Comparison of ENCODE assay signal across 1 cellular context in genomic region chr14:75648066-75648838, GRCh38.
TF ChIP-seq lines count a peak whose summit lies in the region.

No MANE protein-coding gene starts in this region.

TF ChIP-seq in HepG2, 621 proteins besides CTCF, POLR2A, EP300 and RAD21 (continued from another document and continues in another):
- TF ChIP-seq FOXP4 (CRISPR knock-in tag; IDR thresholded peaks at IDR 0.05) (peak; percentile 99), TARDBP (CRISPR knock-in tag; IDR thresholded peaks at IDR 0.05) (peak; percentile 97), FOXO1 (CRISPR knock-in tag; IDR thresholded peaks at IDR 0.05) (peak; percentile 99), NRL (CRISPR knock-in tag; IDR thresholded peaks at IDR 0.05; ENCODE audit: borderline replicate concordance) (0 out of 2 replicates have a peak, but pooled peaks have one; percentile 56), JUN (CRISPR knock-in tag; IDR thresholded peaks at IDR 0.05) (peak; percentile 85), ZNF546 (CRISPR knock-in tag; conservative IDR thresholded peaks at IDR 0.05) (no peak), ZNF737 (CRISPR knock-in tag; IDR thresholded peaks at IDR 0.05; ENCODE audit: borderline replicate concordance) (no peak), JUND (CRISPR knock-in tag; IDR thresholded peaks at IDR 0.05) (peak; percentile 90), ZFP41 (CRISPR knock-in tag; IDR thresholded peaks at IDR 0.05; ENCODE audit: borderline replicate concordance) (no peak), GTF2F1 (IDR thresholded peaks at IDR 0.05; ENCODE audit: low read length) (peak; percentile 47; the same call in 1 of the 2 replicates), BCL3 (CRISPR knock-in tag; IDR thresholded peaks at IDR 0.05) (no peak), SIN3A (IDR thresholded peaks at IDR 0.05; ENCODE audit: borderline replicate concordance, low read depth, low read length) (peak; percentile 40; the same call in 1 of the 2 replicates), ATM (IDR thresholded peaks at IDR 0.05; ENCODE audit: borderline replicate concordance) (no peak), ELK4 (CRISPR knock-in tag; IDR thresholded peaks at IDR 0.05; ENCODE audit: borderline replicate concordance) (no peak), ZBTB8A (CRISPR knock-in tag; IDR thresholded peaks at IDR 0.05; ENCODE audit: borderline replicate concordance, low read depth) (no peak), SKIL (CRISPR knock-in tag; IDR thresholded peaks at IDR 0.05; ENCODE audit: borderline replicate concordance) (peak; percentile 92), BORCS8-MEF2B (CRISPR knock-in tag; IDR thresholded peaks at IDR 0.05) (peak; percentile 85), NFE2L2 (IDR thresholded peaks at IDR 0.05; ENCODE audit: low read length) (0 out of 2 replicates have a peak, but pooled peaks have one; percentile 2), ZNF607 (CRISPR knock-in tag; IDR thresholded peaks at IDR 0.05; ENCODE audit: borderline replicate concordance) (peak; percentile 77; the same call in 1 of the 2 replicates), RNF2 (conservative IDR thresholded peaks at IDR 0.05; ENCODE audit: low read depth) (0 out of 2 replicates have a peak, but pooled peaks have one; percentile 23), ZFP90 (CRISPR knock-in tag; IDR thresholded peaks at IDR 0.05; ENCODE audit: borderline replicate concordance) (no peak; the same call in 1 of the 2 replicates), SOX5 (CRISPR knock-in tag; IDR thresholded peaks at IDR 0.05; ENCODE audit: borderline replicate concordance) (peak; percentile 95), RBAK (CRISPR knock-in tag; IDR thresholded peaks at IDR 0.05) (peak; percentile 66; the same call in 1 of the 2 replicates), ZNF616 (CRISPR knock-in tag; IDR thresholded peaks at IDR 0.05; ENCODE audit: low read depth) (no peak), POLR2G (IDR thresholded peaks at IDR 0.05; ENCODE audit: low read depth, low read length) (peak; percentile 50; the same call in 1 of the 2 replicates), ZNF543 (CRISPR knock-in tag; IDR thresholded peaks at IDR 0.05) (no peak), MXD4 (CRISPR knock-in tag; IDR thresholded peaks at IDR 0.05) (peak; percentile 88), XRCC5 (optimal IDR thresholded peaks at IDR 0.05; ENCODE audit: low read length) (peak; percentile 70), SRF (IDR thresholded peaks at IDR 0.05; ENCODE audit: low read depth, low read length) (no peak), ZNF749 (CRISPR knock-in tag; IDR thresholded peaks at IDR 0.05; ENCODE audit: borderline replicate concordance) (peak; percentile 65; the same call in 1 of the 2 replicates), TCF7 (IDR thresholded peaks at IDR 0.05; ENCODE audit: low read depth) (peak; percentile 96), ZGPAT (CRISPR knock-in tag; IDR thresholded peaks at IDR 0.05) (peak; percentile 86), WIZ (CRISPR knock-in tag; IDR thresholded peaks at IDR 0.05) (peak; percentile 27), THAP8 (CRISPR knock-in tag; IDR thresholded peaks at IDR 0.05; ENCODE audit: borderline replicate concordance) (no peak), ARNTL (CRISPR knock-in tag; IDR thresholded peaks at IDR 0.05) (peak; percentile 62; the same call in 1 of the 2 replicates), ZSCAN25 (CRISPR knock-in tag; IDR thresholded peaks at IDR 0.05) (no peak), ZNF878 (CRISPR knock-in tag; IDR thresholded peaks at IDR 0.05) (peak; percentile 67; the same call in 1 of the 2 replicates), ZMAT5 (CRISPR knock-in tag; IDR thresholded peaks at IDR 0.05; ENCODE audit: borderline replicate concordance, low read depth) (no peak), NFE2 (CRISPR knock-in tag; IDR thresholded peaks at IDR 0.05) (no peak), GZF1 (CRISPR knock-in tag; IDR thresholded peaks at IDR 0.05) (no peak), ZIK1 (CRISPR knock-in tag; IDR thresholded peaks at IDR 0.05; ENCODE audit: borderline replicate concordance, low read depth) (no peak), ZNF639 (CRISPR knock-in tag; conservative IDR thresholded peaks at IDR 0.05) (peak; percentile 59; the same call in 1 of the 2 replicates), ZEB1 (IDR thresholded peaks at IDR 0.05; ENCODE audit: insufficient replicate concordance, low read depth) (no peak), RNF219 (CRISPR knock-in tag; IDR thresholded peaks at IDR 0.05) (0 out of 2 replicates have a peak, but pooled peaks have one; percentile 38), NFATC3 (CRISPR knock-in tag; IDR thresholded peaks at IDR 0.05) (no peak), ZNF549 (CRISPR knock-in tag; IDR thresholded peaks at IDR 0.05) (no peak), MLLT10 (CRISPR knock-in tag; IDR thresholded peaks at IDR 0.05) (no peak), MBD4 (IDR thresholded peaks at IDR 0.05; ENCODE audit: borderline replicate concordance, low read length) (no peak), SP140L (CRISPR knock-in tag; IDR thresholded peaks at IDR 0.05; ENCODE audit: borderline replicate concordance) (no peak), PREB (CRISPR knock-in tag; IDR thresholded peaks at IDR 0.05) (no peak), ZBTB4 (CRISPR knock-in tag; IDR thresholded peaks at IDR 0.05; ENCODE audit: borderline replicate concordance) (peak; percentile 77; the same call in 1 of the 2 replicates)
